In the genomic region with DNA sequence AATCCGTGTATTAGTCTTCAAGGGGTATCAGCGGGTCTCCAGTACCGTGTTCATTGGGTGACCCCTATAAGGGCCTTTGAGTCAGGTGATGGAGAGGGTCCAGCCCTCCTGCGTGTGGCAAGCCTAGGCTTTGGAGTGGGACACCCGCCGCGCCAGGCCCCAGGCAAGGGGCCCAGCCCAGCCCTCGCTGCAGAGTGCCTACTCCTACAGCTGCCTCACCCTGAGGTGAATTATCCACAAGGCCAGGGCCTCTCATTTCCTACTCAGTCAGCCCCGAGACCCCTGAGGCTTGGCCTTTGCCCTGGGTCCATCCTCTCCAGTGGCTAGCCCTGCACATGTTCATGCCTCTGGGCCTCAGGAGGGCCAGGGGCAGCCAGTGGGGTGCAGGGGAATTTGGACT, we compare ENCODE assay signal across 26 cellular contexts.
"Had no signal": no experiment of that assay in that cellular context is flagged by ENCODE, and none has a peak within 500 bp of the region (broad histone marks: within the 10 kb centered on the region; RNA-seq: fewer than 3 reads in every experiment).

No MANE protein-coding gene starts in this region.

- FAIRE-seq: endometrium, frontal cortex, keratinocyte, pancreas had no signal

- H3K36me3 ChIP-seq: esophagus squamous epithelium, pancreas, suprapubic skin, transverse colon, vagina had no signal

- DNase-seq: dermis blood vessel endothelial cell; effector memory CD4-positive, alpha-beta T cell; erythroblast; esophagus squamous epithelium; left ventricle myocardium superior; mucosa of descending colon; naive B cell; nephron progenitor cell; occipital lobe; stimulated activated CD4-positive, alpha-beta T cell treated with anti-CD3 and anti-CD28 coated beads, Interleukin-12 subunit alpha, Interleukin-12 subunit beta, amount 100 ng/mL, for 4 hours; stimulated activated CD4-positive, alpha-beta T cell treated with anti-CD3 and anti-CD28 coated beads, Interleukin-1b, Interleukin-23, amount 100 ng/mL, for 48 hours; stimulated activated CD4-positive, alpha-beta T cell treated with anti-CD3 and anti-CD28 coated beads, Interleukin-4, amount 100 ng/mL, for 1 hour; stimulated activated CD8-positive, alpha-beta memory T cell treated with anti-CD3 and anti-CD28 coated beads, Interleukin-4, amount 100 ng/mL, for 48 hours; stimulated activated naive CD4-positive, alpha-beta T cell; stimulated activated naive CD8-positive, alpha-beta T cell treated with anti-CD3 and anti-CD28 coated beads, Interleukin-15, amount 100 ng/mL, for 72 hours; transverse colon had no signal

- ATAC-seq: left ventricle myocardium superior; mucosa of descending colon; pancreas; sciatic nerve; stimulated activated naive CD8-positive, alpha-beta T cell treated with anti-CD3 and anti-CD28 coated beads, Interleukin-15, amount 100 ng/mL, for 72 hours had no signal

- H3K9me3 ChIP-seq: esophagus squamous epithelium, mucosa of descending colon, pancreas, suprapubic skin, transverse colon, vagina had no signal

- H3K4me3 ChIP-seq: coronary artery, esophagus squamous epithelium, lung, mucosa of descending colon, pancreas, smooth muscle cell, suprapubic skin, transverse colon, vagina had no signal

- H3K27ac ChIP-seq: coronary artery, esophagus squamous epithelium, pancreas, suprapubic skin, transverse colon, vagina had no signal

- H3K4me1 ChIP-seq: pancreas had no signal

- H3K27me3 ChIP-seq: esophagus squamous epithelium, pancreas, suprapubic skin, transverse colon, vagina had no signal

- H3K4me2 ChIP-seq: smooth muscle cell had no signal
